8 cellular contexts compared by ENCODE assay signal in genomic region chr3:47781326-47781684, GRCh38. TPM values are rescaled to one million over a fixed set of nuclear protein-coding genes. Genes with fewer than 3 reads are reported as not detected.
DNase-seq lines count a peak whose midpoint lies in the region; ATAC-seq and TF ChIP-seq lines count a peak whose summit lies in the region.

No MANE protein-coding gene starts in this region.

- H3K9me3 ChIP-seq in hepatocyte (ENCODE audit: low read depth) (no peaks in the 10 kb centered on the region), sigmoid colon (no peaks in the 10 kb centered on the region)

- no peaks in the 10 kb centered on the region for H3K9me2 ChIP-seq in hepatocyte (replicated peaks; ENCODE audit: insufficient read depth)

- H3K4me1 ChIP-seq in hepatocyte (ENCODE audit: insufficient read depth): peaks cover 21% of the 10 kb centered on the region
- peaks cover 0 to 41% (median 29%) of the 10 kb centered on the region in 4 donors for H3K4me1 ChIP-seq in sigmoid colon

- H3K36me3 ChIP-seq in hepatocyte (replicated peaks; ENCODE audit: insufficient read depth, low read depth): no peaks in the 10 kb centered on the region
- no peaks in the 10 kb centered on the region for H3K36me3 ChIP-seq in sigmoid colon

- no peak for TF ChIP-seq EP300 in sigmoid colon (IDR thresholded peaks at IDR 0.05)

- TF ChIP-seq CTCF in hepatocyte (IDR thresholded peaks at IDR 0.05; ENCODE audit: poor library complexity) (no peak), sigmoid colon (IDR thresholded peaks at IDR 0.05) (no peak)

- H4K20me1 ChIP-seq in hepatocyte (ENCODE audit: insufficient read depth, poor library complexity, severe bottlenecking): peaks cover 40% of the 10 kb centered on the region

- H3K27me3 ChIP-seq in hepatocyte (no peaks in the 10 kb centered on the region), sigmoid colon (no peaks in the 10 kb centered on the region)

- TF ChIP-seq POLR2A in sigmoid colon (IDR thresholded peaks at IDR 0.05): no peak

- H3K4me3 ChIP-seq in hepatocyte (peak overlapping the region; percentile 58), sigmoid colon (peak overlapping the region; percentile 81 to 99 (median 94))

- H3K27ac ChIP-seq in adipose tissue (ENCODE audit: low read depth, low read length) (peak overlapping the region; percentile 22), hepatocyte (peak overlapping the region; percentile 98), sigmoid colon (peak overlapping the region; percentile 94 to 99 (median 96))

- peaks cover 55% of the 10 kb centered on the region for H3K79me2 ChIP-seq in hepatocyte

- peak; percentile 22 for ATAC-seq in HG03039 (IDR thresholded peaks at IDR 0.05; ENCODE audit: unreplicated experiment)

- peak; percentile 62 for DNase-seq in NK-92 treated with Interleukin-12 subunit alpha and Interleukin-12 subunit beta, amount 100 ng/mL, for 24 hours (lab: John Stamatoyannopoulos, UW)
- no peak for DNase-seq in NK-92 (lab: John Stamatoyannopoulos, UW; ENCODE audit: unreplicated experiment)
- peak; percentile 47 for DNase-seq in SK-N-DZ (ENCODE audit: low spot score)
- DNase-seq in hepatocyte (ENCODE audit: low spot score): peak; percentile 83
- DNase-seq in sigmoid colon: peak; percentile 77
- DNase-seq in NCI-H526 treated with DMSO at 0.1 percent for 48 hours (lab: John Stamatoyannopoulos, UW): no peak

- peak overlapping the region; percentile 77 for H3K4me2 ChIP-seq in hepatocyte

- intact Hi-C loops in sigmoid colon (cut with DNase I): no loop called here

- peak overlapping the region; percentile 31 for H2AFZ ChIP-seq in hepatocyte

- 0 to 1% (median 1%) methylated on average over 21 to 37 of the region's 37 CpGs for WGBS in adipose tissue, 3 donors
- WGBS in hepatocyte (ENCODE audit: low lambda C conversion rate, missing lambda C conversion rate): 2% methylated on average over 19 of the region's 37 CpGs
- 0 to 1% methylated on average over 37 of the region's 37 CpGs for WGBS in sigmoid colon, 2 donors

RNA-seq across cellular contexts. Expression of gene SMARCC1, which starts 0.4 kb away (rescaled TPM):
- polyA plus RNA-seq in SK-N-DZ (2014; cell fraction: cytosol; rRNA removed): 52.6 and 55.9 TPM in 2 replicates
- 34.6 and 44.7 TPM in 2 replicates for polyA plus RNA-seq in SK-N-DZ (2014; cell fraction: nucleus; rRNA removed)
- polyA plus RNA-seq in adipose tissue: 10 to 100 TPM; 11.5 to 21.3 (median 14.0) TPM
- 35.6 and 38.2 TPM in 2 replicates for total RNA-seq in hepatocyte
- 35.5 and 43.3 TPM in 2 replicates for polyA plus RNA-seq in hepatocyte
- total RNA-seq in sigmoid colon: 10 to 100 TPM; 43.9 to 57.3 (median 47.0) TPM
- polyA plus RNA-seq in sigmoid colon: 10 to 100 TPM; 11.1 to 26.6 (median 14.4) TPM

RNA-seq across cellular contexts. Expression of gene DHX30, which starts 21.6 kb away (rescaled TPM):
- 99.0 and 126 TPM in 2 replicates for polyA plus RNA-seq in SK-N-DZ (2014; cell fraction: cytosol; rRNA removed)
- 260 and 269 TPM in 2 replicates for polyA plus RNA-seq in SK-N-DZ (2014; cell fraction: nucleus; rRNA removed)
- polyA plus RNA-seq in adipose tissue (10 to 100 TPM; 23.1 to 45.9 (median 24.6) TPM), hepatocyte (47.8 and 55.8 TPM in 2 replicates), sigmoid colon (10 to 100 TPM; 13.2 to 42.4 (median 16.2) TPM)
- total RNA-seq in hepatocyte (51.3 and 52.0 TPM in 2 replicates), sigmoid colon (10 to 100 TPM; 43.8 to 57.6 (median 56.0) TPM)

Comparison
In these comparisons a context has a peak if more than half of its experiments do, and no peak if none do; other contexts are left out.
1. DNase-seq: peak in NK-92 treated with Interleukin-12 subunit alpha and Interleukin-12 subunit beta, amount 100 ng/mL, for 24 hours (single experiment), SK-N-DZ (single experiment), hepatocyte (single experiment) and sigmoid colon (single experiment); none in NK-92 (single experiment) and NCI-H526 treated with DMSO at 0.1 percent for 48 hours (single experiment).
2. H3K27ac ChIP-seq: peak in every context shown above with its lines; median percentile 98 in hepatocyte; 96 in sigmoid colon; 22 in adipose tissue.